In genomic region chr4:71907782-71908181, GRCh38 we compare ENCODE assay signal across 16 cellular contexts.
DNase-seq lines count a peak whose midpoint lies in the region; ATAC-seq and TF ChIP-seq lines count a peak whose summit lies in the region.
"Had no signal": no experiment of that assay in that cellular context is flagged by ENCODE, and none has a peak within 500 bp of the region (broad histone marks: within the 10 kb centered on the region; RNA-seq: fewer than 3 reads in every experiment).

No MANE protein-coding gene starts in this region.

- 0 out of 2 replicates have a peak, but pooled peaks cover 3% of the 10 kb centered on the region for H3K4me1 ChIP-seq in Caco-2
- H3K4me1 ChIP-seq: esophagus muscularis mucosa, heart left ventricle, SJSA1 had no signal

- no peaks in the 10 kb centered on the region for H3K4me1 Mint-ChIP-seq in Caco-2 (ENCODE audit: low read depth, unreplicated experiment)
- H3K4me1 Mint-ChIP-seq: IgD-negative memory B cell had no signal

- H3K9me3 ChIP-seq in Caco-2, result peaks cover 16% of the 10 kb centered on the region
- H3K9me3 ChIP-seq: esophagus muscularis mucosa, SJSA1 had no signal

- TF ChIP-seq CTCF in Caco-2 (IDR thresholded peaks at IDR 0.05; ENCODE audit: insufficient read depth in 1 of 2, low read depth in 1 of 2, low read length in 1 of 2, severe bottlenecking in 1 of 2, unreplicated experiment in 1 of 2) (no peak), omental fat pad (IDR thresholded peaks at IDR 0.05) (no peak)

- CTCF ChIA-PET in Caco-2 (lab: Charles Lee), result no interaction called here

- POLR2A ChIA-PET in Caco-2 (lab: Charles Lee), result no interaction called here

- DNase-seq in kidney tubule cell (ENCODE audit: low spot score) (peak; percentile 30), NCI-H2107 treated with DMSO at 0.1 percent for 48 hours (lab: John Stamatoyannopoulos, UW; ENCODE audit: unreplicated experiment) (no peak), Caco-2 (no peak), omental fat pad (ENCODE audit: low spot score) (no peak), GM19240 (ENCODE audit: insufficient read length, low spot score) (no peak)
- DNase-seq: activated CD8-positive, alpha-beta memory T cell treated with anti-CD3 and anti-CD28 coated beads for 24 hours; COR-L47; cortex of kidney; heart left ventricle; NCI-H1048 had no signal

- no peak overlapping the region for H3K4me3 Mint-ChIP-seq in Caco-2 (ENCODE audit: unreplicated experiment)
- H3K4me3 Mint-ChIP-seq: IgD-negative memory B cell had no signal

- H3K27me3 ChIP-seq in Caco-2 (replicated peaks; ENCODE audit: control insufficient read depth, insufficient read depth, low read length), result no peaks in the 10 kb centered on the region
- H3K27me3 ChIP-seq: esophagus muscularis mucosa, heart left ventricle, SJSA1 had no signal

- intact Hi-C loops in Caco-2 (cut with micrococcal nuclease; ENCODE audit: unreplicated experiment), result no loop called here

- H3K27ac Mint-ChIP-seq in Caco-2 (ENCODE audit: unreplicated experiment), result no peak overlapping the region
- H3K27ac Mint-ChIP-seq: IgD-negative memory B cell had no signal

- ATAC-seq in GM18858 (IDR thresholded peaks at IDR 0.05; ENCODE audit: unreplicated experiment) (peak; percentile 77), GM21619 (IDR thresholded peaks at IDR 0.05; ENCODE audit: unreplicated experiment) (peak; percentile 75), HG03342 (IDR thresholded peaks at IDR 0.05; ENCODE audit: unreplicated experiment) (peak; percentile 64), omental fat pad (ENCODE audit: low FRiP score) (no peak)
- ATAC-seq: heart left ventricle had no signal

- H3K4me3 ChIP-seq in Caco-2 (ENCODE audit: low read depth, low read length), result no peak overlapping the region
- H3K4me3 ChIP-seq: esophagus muscularis mucosa, heart left ventricle, SJSA1 had no signal

- peaks cover 15% of the 10 kb centered on the region for H3K9me3 Mint-ChIP-seq in Caco-2 (ENCODE audit: unreplicated experiment)

- BruUV-seq in Caco-2 (replicated peaks; lab: Mats Ljungman, UMichigan), result no TSS peak

- H3K27me3 Mint-ChIP-seq in Caco-2 (ENCODE audit: insufficient read depth, unreplicated experiment), result no peaks in the 10 kb centered on the region
- H3K27me3 Mint-ChIP-seq: IgD-negative memory B cell had no signal

- H3K36me3 Mint-ChIP-seq in Caco-2 (ENCODE audit: insufficient read depth, unreplicated experiment), result no peaks in the 10 kb centered on the region
- H3K36me3 Mint-ChIP-seq: IgD-negative memory B cell had no signal

- no peaks in the 10 kb centered on the region for H3K36me3 ChIP-seq in Caco-2 (ENCODE audit: control insufficient read depth, insufficient read depth, low read length)
- H3K36me3 ChIP-seq: esophagus muscularis mucosa, heart left ventricle, SJSA1 had no signal
